In the genomic region with DNA sequence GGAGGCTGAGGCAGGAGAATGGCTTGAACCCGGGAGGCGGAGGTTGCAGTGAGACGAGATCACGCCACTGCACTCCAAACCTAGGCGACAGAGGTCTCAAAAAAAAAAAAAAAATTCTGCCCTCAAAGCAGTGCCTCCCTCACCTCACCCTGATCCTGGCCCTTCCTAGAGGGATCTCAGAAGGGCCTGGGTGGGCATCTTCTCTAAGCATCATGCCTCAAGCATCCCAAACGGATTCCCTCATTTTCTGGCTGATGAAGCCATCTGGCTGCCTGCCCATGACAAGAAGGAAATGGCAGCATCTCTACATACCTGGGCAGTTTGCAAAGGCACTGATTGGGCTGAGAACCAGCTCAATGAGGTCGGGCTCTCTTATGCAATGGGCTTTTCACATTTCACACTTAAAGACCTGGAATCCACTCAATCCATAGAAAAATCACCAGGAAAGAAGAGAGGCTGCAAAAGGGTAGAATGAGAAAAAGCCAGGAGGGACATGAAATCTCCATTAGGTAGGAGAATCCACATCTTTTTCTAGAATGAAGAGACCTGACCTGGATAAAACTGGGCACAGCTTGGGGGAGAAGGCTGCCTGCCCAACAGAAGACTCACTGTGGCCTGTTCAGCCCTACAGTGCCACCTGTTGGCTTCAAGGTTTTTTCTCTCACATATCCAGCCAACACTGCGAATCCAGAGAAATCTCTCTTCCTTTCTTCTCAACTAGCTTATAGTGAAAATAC, we compare ENCODE assay signal across 9 cellular contexts. TPM values are rescaled to one million over a fixed set of nuclear protein-coding genes. Genes with fewer than 3 reads are reported as not detected.
A peak's percentile ranks its signal among the peaks of the same experiment; 100 is the strongest.
DNase-seq lines count a peak whose midpoint lies in the region; ATAC-seq and TF ChIP-seq lines count a peak whose summit lies in the region.
"Had no signal": no experiment of that assay in that cellular context is flagged by ENCODE, and none has a peak within 500 bp of the region (broad histone marks: within the 10 kb centered on the region; RNA-seq: fewer than 3 reads in every experiment).

No MANE protein-coding gene starts in this region.

- H3K79me2 ChIP-seq in KMS-11 (ENCODE audit: insufficient read depth, low read depth), result no peaks in the 10 kb centered on the region

- no peak overlapping the region for H3K4me3 ChIP-seq in KMS-11 (IDR thresholded peaks at IDR 0.05; ENCODE audit: insufficient read depth, low read depth, low read length)

- no peaks in the 10 kb centered on the region for H3K9me3 Mint-ChIP-seq in activated CD4-positive, alpha-beta T cell treated with anti-CD3 and anti-CD28 coated beads, Interleukin-2, amount 10 ng/mL, durations not matched to agents 24 days and 14 days
- H3K9me3 Mint-ChIP-seq in WTC11, result peaks cover 8% of the 10 kb centered on the region

- H3K4me1 ChIP-seq in KMS-11 (ENCODE audit: low read depth, poor library complexity, severe bottlenecking), result peaks cover 77% of the 10 kb centered on the region

- peaks cover 29% of the 10 kb centered on the region for H3K4me1 Mint-ChIP-seq in activated CD4-positive, alpha-beta T cell treated with anti-CD3 and anti-CD28 coated beads, Interleukin-2, amount 10 ng/mL, durations not matched to agents 24 days and 14 days
- peaks cover 28% of the 10 kb centered on the region for H3K4me1 Mint-ChIP-seq in WTC11

- H3K4me3 Mint-ChIP-seq in activated CD4-positive, alpha-beta T cell treated with anti-CD3 and anti-CD28 coated beads, Interleukin-2, amount 10 ng/mL, durations not matched to agents 24 days and 14 days, result no peak overlapping the region
- no peak overlapping the region for H3K4me3 Mint-ChIP-seq in WTC11
- H3K4me3 Mint-ChIP-seq: activated naive CD8-positive, alpha-beta T cell had no signal

- no peak overlapping the region for H3K9ac ChIP-seq in KMS-11

- no peaks in the 10 kb centered on the region for H3K36me3 ChIP-seq in KMS-11 (ENCODE audit: insufficient read depth)

- H3K4me2 ChIP-seq in KMS-11, result peak overlapping the region; percentile 11; the same call in 1 of the 2 replicates

- POLR2A ChIA-PET in WTC11 (lab: Charles Lee), result interaction anchor here (1.0 to 1.6 kb wide), 2 partner anchors 8 to 12 kb away, joined by 3 to 9 read pairs; no protein-coding TSS in a partner anchor

- H3K27ac Mint-ChIP-seq in activated CD4-positive, alpha-beta T cell treated with anti-CD3 and anti-CD28 coated beads, Interleukin-2, amount 10 ng/mL, durations not matched to agents 24 days and 14 days, result no peak overlapping the region
- peak overlapping the region; percentile 80; the same call in 1 of the 2 replicates for H3K27ac Mint-ChIP-seq in WTC11
- H3K27ac Mint-ChIP-seq: activated naive CD8-positive, alpha-beta T cell had no signal

- H3K27me3 ChIP-seq in KMS-11 (ENCODE audit: insufficient read depth, low read depth), result no peaks in the 10 kb centered on the region

- peak; percentile 80 for DNase-seq in activated CD4-positive, alpha-beta T cell treated with anti-CD3 and anti-CD28 coated beads, Interleukin-2, amount 10 ng/mL, durations not matched to agents 24 days and 14 days
- DNase-seq in activated CD4-positive, alpha-beta T cell treated with anti-CD3 and anti-CD28 coated beads, Interleukin-2, amount 50 U/mL, for 4 hours, result no peak
- DNase-seq in WTC11 (ENCODE audit: low spot score), result peak; percentile 61
- peak; percentile 74 for DNase-seq in glomerular visceral epithelial cell (ENCODE audit: extremely low spot score)
- peak; percentile 27 to 28 for DNase-seq in stimulated activated CD4-positive, alpha-beta T cell treated with anti-CD3 and anti-CD28 coated beads, Interleukin-2, amount 100 ng/mL, for 24 hours

- ATAC-seq in WTC11, result peak; percentile 88
- no peak for ATAC-seq in HG03097 (IDR thresholded peaks at IDR 0.05; ENCODE audit: low FRiP score, unreplicated experiment)
- no peak for ATAC-seq in HG03378 (IDR thresholded peaks at IDR 0.05; ENCODE audit: unreplicated experiment)

- intact Hi-C loops in activated CD4-positive, alpha-beta T cell treated with anti-CD3 and anti-CD28 coated beads, Interleukin-2, amount 10 ng/mL, durations not matched to agents 24 days and 14 days (cut with micrococcal nuclease), result loop anchor here (1.0 to 5.0 kb wide), 3 partner anchors 35 to 109 kb away; no protein-coding TSS in a partner anchor

- H2AFZ ChIP-seq in KMS-11 (ENCODE audit: low read depth), result no peak overlapping the region

- no peaks in the 10 kb centered on the region for H3K27me3 Mint-ChIP-seq in activated CD4-positive, alpha-beta T cell treated with anti-CD3 and anti-CD28 coated beads, Interleukin-2, amount 10 ng/mL, durations not matched to agents 24 days and 14 days
- H3K27me3 Mint-ChIP-seq in WTC11 (ENCODE audit: low read depth), result no peaks in the 10 kb centered on the region
- H3K27me3 Mint-ChIP-seq: activated naive CD8-positive, alpha-beta T cell had no signal

- H3K27ac ChIP-seq in KMS-11, result no peak overlapping the region

- CTCF ChIA-PET in WTC11 (lab: Charles Lee), result interaction anchor here (0.5 to 3.3 kb wide), 53 partner anchors 8 to 616 kb away, joined by 3 to 69 read pairs (median 5); a partner anchor contains a TSS

- H4K20me1 ChIP-seq in KMS-11 (ENCODE audit: insufficient read depth), result 0 out of 2 replicates have a peak, but pooled peaks cover 2% of the 10 kb centered on the region

- TF ChIP-seq CTCF in KMS-11 (conservative IDR thresholded peaks at IDR 0.05; ENCODE audit: low read depth, low read length), result peak; percentile 77
- 0 out of 2 replicates have a peak, but pooled peaks have one; percentile 26 for TF ChIP-seq CTCF in WTC11 (IDR thresholded peaks at IDR 0.05)

- H3K36me3 Mint-ChIP-seq in activated CD4-positive, alpha-beta T cell treated with anti-CD3 and anti-CD28 coated beads, Interleukin-2, amount 10 ng/mL, durations not matched to agents 24 days and 14 days (ENCODE audit: low read depth), result peaks cover 4% of the 10 kb centered on the region
- peaks cover 65% of the 10 kb centered on the region for H3K36me3 Mint-ChIP-seq in WTC11
- H3K36me3 Mint-ChIP-seq: activated naive CD8-positive, alpha-beta T cell had no signal

TF ChIP-seq in WTC11, 78 proteins besides CTCF, POLR2A, EP300 and RAD21:
- TF ChIP-seq, protein P1, sequence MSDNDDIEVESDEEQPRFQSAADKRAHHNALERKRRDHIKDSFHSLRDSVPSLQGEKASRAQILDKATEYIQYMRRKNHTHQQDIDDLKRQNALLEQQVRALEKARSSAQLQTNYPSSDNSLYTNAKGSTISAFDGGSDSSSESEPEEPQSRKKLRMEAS (CRISPR knock-in tag; IDR thresholded peaks at IDR 0.05), result no peak
- TF ChIP-seq, protein P2, sequence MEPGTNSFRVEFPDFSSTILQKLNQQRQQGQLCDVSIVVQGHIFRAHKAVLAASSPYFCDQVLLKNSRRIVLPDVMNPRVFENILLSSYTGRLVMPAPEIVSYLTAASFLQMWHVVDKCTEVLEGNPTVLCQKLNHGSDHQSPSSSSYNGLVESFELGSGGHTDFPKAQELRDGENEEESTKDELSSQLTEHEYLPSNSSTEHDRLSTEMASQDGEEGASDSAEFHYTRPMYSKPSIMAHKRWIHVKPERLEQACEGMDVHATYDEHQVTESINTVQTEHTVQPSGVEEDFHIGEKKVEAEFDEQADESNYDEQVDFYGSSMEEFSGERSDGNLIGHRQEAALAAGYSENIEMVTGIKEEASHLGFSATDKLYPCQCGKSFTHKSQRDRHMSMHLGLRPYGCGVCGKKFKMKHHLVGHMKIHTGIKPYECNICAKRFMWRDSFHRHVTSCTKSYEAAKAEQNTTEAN (CRISPR knock-in tag; IDR thresholded peaks at IDR 0.05), result no peak

RNA-seq across cellular contexts. Expression of a gene that starts 48.1 kb away (rescaled TPM):
- 3.1 and 3.2 TPM in 2 replicates for total RNA-seq in activated CD4-positive, alpha-beta T cell treated with anti-CD3 and anti-CD28 coated beads, Interleukin-2, amount 10 ng/mL, durations not matched to agents 24 days and 14 days
- 223 to 226 TPM (median 226 TPM) in 3 replicates for total RNA-seq in WTC11 (2021)

RNA-seq across cellular contexts. Expression of a gene that starts 48.7 kb away (rescaled TPM):
- total RNA-seq in activated CD4-positive, alpha-beta T cell treated with anti-CD3 and anti-CD28 coated beads, Interleukin-2, amount 10 ng/mL, durations not matched to agents 24 days and 14 days, result not detected in 2 replicates
- 0.11 to 0.14 TPM in 2 of 3 replicates, not detected in the other for total RNA-seq in WTC11 (2021)

Comparison
In these comparisons a context has a peak if more than half of its experiments do, and no peak if none do; other contexts are left out.
1. DNase-seq: peak in activated CD4-positive, alpha-beta T cell treated with anti-CD3 and anti-CD28 coated beads, Interleukin-2, amount 10 ng/mL, durations not matched to agents 24 days and 14 days (single experiment), WTC11 (single experiment), glomerular visceral epithelial cell (single experiment) and stimulated activated CD4-positive, alpha-beta T cell treated with anti-CD3 and anti-CD28 coated beads, Interleukin-2, amount 100 ng/mL, for 24 hours (2 of 2); none in activated CD4-positive, alpha-beta T cell treated with anti-CD3 and anti-CD28 coated beads, Interleukin-2, amount 50 U/mL, for 4 hours (0 of 2).
2. RNA of a gene that starts 48.1 kb away (total RNA-seq): 223 to 226 TPM in WTC11; 3.1 to 3.2 TPM in activated CD4-positive, alpha-beta T cell treated with anti-CD3 and anti-CD28 coated beads, Interleukin-2, amount 10 ng/mL, durations not matched to agents 24 days and 14 days; every median in the first group is over 10 times any median in the second.